In the genomic region with DNA sequence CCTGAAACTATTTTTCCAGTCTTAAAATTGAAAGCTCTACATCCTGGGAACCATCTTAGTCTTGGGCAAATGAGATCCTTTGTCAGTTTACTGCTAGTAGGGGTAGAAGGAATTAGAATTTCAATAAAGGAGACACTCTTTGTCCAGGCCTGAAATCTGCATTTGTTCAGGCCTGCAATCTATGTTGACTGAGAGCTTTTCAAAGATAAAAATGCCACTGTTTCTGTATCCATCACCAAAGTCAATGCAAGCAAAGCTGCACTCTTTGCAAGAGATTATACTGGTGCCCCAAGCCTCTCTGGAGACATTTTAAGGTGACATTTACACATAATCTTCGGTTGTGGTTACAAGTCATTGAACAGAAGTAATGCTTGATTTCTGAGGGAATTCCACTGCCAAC, we compare ENCODE assay signal across 29 cellular contexts.
"Had no signal": no experiment of that assay in that cellular context is flagged by ENCODE, and none has a peak within 500 bp of the region (broad histone marks: within the 10 kb centered on the region; RNA-seq: fewer than 3 reads in every experiment).

No MANE protein-coding gene starts in this region.

- FAIRE-seq: endometrium, frontal cortex, kidney had no signal

- H3K27ac ChIP-seq: esophagus squamous epithelium, left lung, ovary, psoas muscle, sigmoid colon, thoracic aorta, tibial nerve, upper lobe of right lung, uterus had no signal

- H3K9me3 ChIP-seq: esophagus squamous epithelium, left lung, mucosa of descending colon, ovary, psoas muscle, sigmoid colon, thoracic aorta, tibial nerve, upper lobe of right lung had no signal

- H3K4me3 ChIP-seq: esophagus squamous epithelium, left lung, mucosa of descending colon, ovary, psoas muscle, sigmoid colon, thoracic aorta, tibial nerve, upper lobe of right lung, uterus had no signal

- H3K27me3 ChIP-seq: esophagus squamous epithelium, left lung, ovary, sigmoid colon, tibial nerve, upper lobe of right lung, uterus had no signal

- H3K36me3 ChIP-seq: esophagus squamous epithelium, left lung, ovary, sigmoid colon, thoracic aorta, tibial nerve, upper lobe of right lung, uterus had no signal

- DNase-seq: cortex of kidney; effector memory CD8-positive, alpha-beta T cell; erythroblast; esophagus squamous epithelium; hypothalamus; kidney; left cardiac atrium; left lung; mesenchymal stem cell; mucosa of descending colon; naive B cell; occipital lobe; ovary; posterior cingulate gyrus; psoas muscle; right cardiac atrium; sigmoid colon; stimulated activated CD4-positive, alpha-beta T cell treated with anti-CD3 and anti-CD28 coated beads, Interleukin-2, amount 100 ng/mL, for 24 hours; stimulated activated CD4-positive, alpha-beta T cell treated with anti-CD3 and anti-CD28 coated beads, Interleukin-4, amount 100 ng/mL, for 24 hours; stimulated activated naive CD8-positive, alpha-beta T cell treated with anti-CD3 and anti-CD28 coated beads, Interleukin-15, Interleukin-2, amounts not matched to agents 100 U/mL and 50 U/mL, for 24 hours; substantia nigra; upper lobe of right lung; uterus had no signal

- ATAC-seq: effector memory CD8-positive, alpha-beta T cell; left cardiac atrium; left lung; mucosa of descending colon; natural killer cell treated with Interleukin-12 subunit alpha and Interleukin-12 subunit beta and Interleukin-15 and Interleukin-18, amount 100 ng/mL, for 72 hours; psoas muscle; right cardiac atrium; stimulated activated memory B cell treated with anti-CD40 and anti-IgM and Interleukin-4, amounts not matched to agents 10 μg/mL and 1 μg/mL and 100 μg/mL, for 72 hours; stimulated activated naive CD8-positive, alpha-beta T cell treated with anti-CD3 and anti-CD28 coated beads, Interleukin-15, Interleukin-2, amounts not matched to agents 100 U/mL and 50 U/mL, for 24 hours; upper lobe of right lung had no signal

- H3K4me1 ChIP-seq: esophagus squamous epithelium, left lung, psoas muscle, sigmoid colon, tibial nerve, upper lobe of right lung, uterus had no signal
